Comparison of ENCODE assay signal across 19 cellular contexts in genomic region chr10:6522230-6522629, GRCh38. TPM values are rescaled to one million over a fixed set of nuclear protein-coding genes. Genes with fewer than 3 reads are reported as not detected.
DNase-seq lines count a peak whose midpoint lies in the region; ATAC-seq and TF ChIP-seq lines count a peak whose summit lies in the region.
"Had no signal": no experiment of that assay in that cellular context is flagged by ENCODE, and none has a peak within 500 bp of the region (broad histone marks: within the 10 kb centered on the region; RNA-seq: fewer than 3 reads in every experiment).

No MANE protein-coding gene starts in this region.

- CTCF ChIA-PET in activated CD8-positive, alpha-beta T cell treated with anti-CD3 and anti-CD28 coated beads, Interleukin-2, amount 10 ng/mL, durations not matched to agents 7 days and 5 days (lab: Charles Lee) = interaction anchor here (1.0 to 1.4 kb wide), 2 partner anchors 42 to 49 kb away, joined by 3 to 4 read pairs; no protein-coding TSS in a partner anchor
- CTCF ChIA-PET in activated CD8-positive, alpha-beta T cell treated with anti-CD3 and anti-CD28 coated beads for 36 hours (lab: Charles Lee) = interaction anchor here (1.6 kb wide), 1 partner anchor 21 kb away, joined by 3 read pairs; no protein-coding TSS in a partner anchor
- CTCF ChIA-PET in PC-3 (lab: Charles Lee) = no interaction called here
- CTCF ChIA-PET in mammary epithelial cell (lab: Charles Lee; ENCODE audit: low non-redundant PET) = no interaction called here

- no peak overlapping the region for H3K4me2 ChIP-seq in PC-3 (ENCODE audit: low read length)
- no peak overlapping the region for H3K4me2 ChIP-seq in mammary epithelial cell (ENCODE audit: insufficient read depth, low read depth, low read length)
- H3K4me2 ChIP-seq: BLaER1 treated with 17β-estradiol and CSF1 and Interleukin-3, amounts not matched to agents 10 nM and 100 nM had no signal

- peaks cover 65% of the 10 kb centered on the region for H3K4me1 Mint-ChIP-seq in activated CD8-positive, alpha-beta T cell treated with anti-CD3 and anti-CD28 coated beads, Interleukin-2, amount 10 ng/mL, durations not matched to agents 7 days and 5 days (ENCODE audit: low read depth)
- H3K4me1 Mint-ChIP-seq in activated CD8-positive, alpha-beta T cell treated with anti-CD3 and anti-CD28 coated beads for 36 hours (ENCODE audit: low read depth) = peaks cover 69% of the 10 kb centered on the region

- WGBS in mammary epithelial cell (ENCODE audit: low coverage, missing lambda C conversion rate) = 56% methylated on average over 3 of the region's 6 CpGs

- no peak overlapping the region for H3K4me3 Mint-ChIP-seq in activated CD8-positive, alpha-beta T cell treated with anti-CD3 and anti-CD28 coated beads, Interleukin-2, amount 10 ng/mL, durations not matched to agents 7 days and 5 days
- no peak overlapping the region for H3K4me3 Mint-ChIP-seq in activated CD8-positive, alpha-beta T cell treated with anti-CD3 and anti-CD28 coated beads for 36 hours

- no peaks in the 10 kb centered on the region for H3F3A ChIP-seq in PC-3 (ENCODE audit: low read length, unreplicated experiment)

- H3K9me3 Mint-ChIP-seq in activated CD8-positive, alpha-beta T cell treated with anti-CD3 and anti-CD28 coated beads, Interleukin-2, amount 10 ng/mL, durations not matched to agents 7 days and 5 days (ENCODE audit: insufficient read depth) = no peaks in the 10 kb centered on the region
- no peaks in the 10 kb centered on the region for H3K9me3 Mint-ChIP-seq in activated CD8-positive, alpha-beta T cell treated with anti-CD3 and anti-CD28 coated beads for 36 hours

- H3K9ac ChIP-seq in PC-3 (ENCODE audit: low read length) = no peak overlapping the region
- H3K9ac ChIP-seq in mammary epithelial cell (ENCODE audit: insufficient read depth, low read length) = no peak overlapping the region
- H3K9ac ChIP-seq: BLaER1 treated with 17β-estradiol and CSF1 and Interleukin-3, amounts not matched to agents 10 nM and 100 nM had no signal

- dilution Hi-C loops in mammary epithelial cell (cut with HindIII; ENCODE audit: low sequenced_read_pairs) = no loop called here

- no peak overlapping the region for H3K27ac Mint-ChIP-seq in activated CD8-positive, alpha-beta T cell treated with anti-CD3 and anti-CD28 coated beads, Interleukin-2, amount 10 ng/mL, durations not matched to agents 7 days and 5 days
- H3K27ac Mint-ChIP-seq in activated CD8-positive, alpha-beta T cell treated with anti-CD3 and anti-CD28 coated beads for 36 hours = no peak overlapping the region

- no peak overlapping the region for H2AFZ ChIP-seq in PC-3 (ENCODE audit: low read length)
- H2AFZ ChIP-seq in mammary epithelial cell (ENCODE audit: low read depth, low read length) = no peak overlapping the region

- H4K20me1 ChIP-seq in PC-3 (ENCODE audit: low read length) = no peaks in the 10 kb centered on the region
- H4K20me1 ChIP-seq in mammary epithelial cell (ENCODE audit: insufficient read depth, low read length) = no peaks in the 10 kb centered on the region
- H4K20me1 ChIP-seq: BLaER1 treated with 17β-estradiol and CSF1 and Interleukin-3, amounts not matched to agents 10 nM and 100 nM had no signal

- no peaks in the 10 kb centered on the region for H3K9me2 ChIP-seq in PC-3 (replicated peaks; ENCODE audit: low read length)

- H3K36me3 Mint-ChIP-seq in activated CD8-positive, alpha-beta T cell treated with anti-CD3 and anti-CD28 coated beads, Interleukin-2, amount 10 ng/mL, durations not matched to agents 7 days and 5 days (ENCODE audit: low read depth) = peaks cover 67% of the 10 kb centered on the region
- peaks cover 28% of the 10 kb centered on the region for H3K36me3 Mint-ChIP-seq in activated CD8-positive, alpha-beta T cell treated with anti-CD3 and anti-CD28 coated beads for 36 hours (ENCODE audit: low read depth)

- BruUV-seq in PC-3 (replicated peaks; lab: Mats Ljungman, UMichigan) (no TSS peak), mammary epithelial cell (replicated peaks; lab: Mats Ljungman, UMichigan) (no TSS peak)

- H3K36me3 ChIP-seq in PC-3 (ENCODE audit: low read depth, low read length) = no peaks in the 10 kb centered on the region
- H3K36me3 ChIP-seq in mammary epithelial cell (ENCODE audit: insufficient read depth, low read length) = no peaks in the 10 kb centered on the region
- no peaks in the 10 kb centered on the region for H3K36me3 ChIP-seq in left ventricle myocardium inferior

- TF ChIP-seq CTCF in activated CD8-positive, alpha-beta T cell treated with anti-CD3 and anti-CD28 coated beads for 36 hours (IDR thresholded peaks at IDR 0.05) = no peak
- no peak for TF ChIP-seq CTCF in PC-3 (conservative IDR thresholded peaks at IDR 0.05; ENCODE audit: low read depth, low read length)
- TF ChIP-seq CTCF in mammary epithelial cell (conservative IDR thresholded peaks at IDR 0.05 in 1 of 2, IDR thresholded peaks at IDR 0.05 in 1 of 2; ENCODE audit: extremely low read depth in 1 of 2, insufficient read depth in 1 of 2, low read depth in 1 of 2, low read length in 2 of 2) = no peak
- no peak for TF ChIP-seq CTCF in left ventricle myocardium inferior (IDR thresholded peaks at IDR 0.05; ENCODE audit: borderline replicate concordance)

- POLR2A ChIA-PET in activated CD8-positive, alpha-beta T cell treated with anti-CD3 and anti-CD28 coated beads, Interleukin-2, amount 10 ng/mL, durations not matched to agents 7 days and 5 days (lab: Charles Lee) = no interaction called here
- POLR2A ChIA-PET in activated CD8-positive, alpha-beta T cell treated with anti-CD3 and anti-CD28 coated beads for 36 hours (lab: Charles Lee) = no interaction called here
- POLR2A ChIA-PET in PC-3 (lab: Charles Lee; ENCODE audit: unreplicated experiment) = no interaction called here

- intact Hi-C loops in activated CD8-positive, alpha-beta T cell treated with anti-CD3 and anti-CD28 coated beads for 36 hours (cut with micrococcal nuclease) = no loop called here
- intact Hi-C loops in PC-3 (cut with micrococcal nuclease) = no loop called here
- intact Hi-C loops in mammary epithelial cell (cut with micrococcal nuclease) = no loop called here
- intact Hi-C loops in left ventricle myocardium inferior (cut with micrococcal nuclease) = no loop called here

- H3K9me3 ChIP-seq in PC-3 (ENCODE audit: low read length) = no peaks in the 10 kb centered on the region
- H3K9me3 ChIP-seq in mammary epithelial cell (replicated peaks; ENCODE audit: insufficient read depth, low read length) = no peaks in the 10 kb centered on the region
- H3K9me3 ChIP-seq in left ventricle myocardium inferior (replicated peaks) = no peaks in the 10 kb centered on the region

- in situ Hi-C loops in mammary epithelial cell (cut with MboI; ENCODE audit: low sequenced_read_pairs in 2 of 2) = no loop called here

- H3K27ac ChIP-seq in PC-3 (ENCODE audit: low read length) (no peak overlapping the region), mammary epithelial cell (ENCODE audit: insufficient read depth, low read depth, low read length) (no peak overlapping the region), left ventricle myocardium inferior (replicated peaks) (no peak overlapping the region)
- H3K27ac ChIP-seq: 22Rv1; BLaER1 treated with 17β-estradiol and CSF1 and Interleukin-3, amounts not matched to agents 10 nM and 100 nM had no signal

- peak; percentile 7 for DNase-seq in activated CD8-positive, alpha-beta T cell treated with anti-CD3 and anti-CD28 coated beads, Interleukin-2, amount 10 ng/mL, durations not matched to agents 7 days and 5 days
- DNase-seq in activated CD8-positive, alpha-beta T cell treated with anti-CD3 and anti-CD28 coated beads for 36 hours = no peak
- DNase-seq in PC-3 (peak; percentile 13), mammary epithelial cell (peak; percentile 53), kidney glomerular epithelial cell (lab: John Stamatoyannopoulos, UW) (peak; percentile 4), left ventricle myocardium inferior (no peak), HUDEP-2 (lab: John Stamatoyannopoulos, UW; ENCODE audit: unreplicated experiment in 76 of 76) (no peak)
- no peak for DNase-seq in activated effector memory CD4-positive, alpha-beta T cell treated with Interleukin-2 at 50 U/mL for 16 hours
- DNase-seq: EL, H7, IMR-90, Kasumi-1, NCI-H1417 treated with DMSO at 0.1 percent for 48 hours, NCI-H2029 treated with DMSO at 0.1 percent for 48 hours, NCI-H524 treated with DMSO at 0.1 percent for 48 hours, SHP77 had no signal

- ATAC-seq in activated CD8-positive, alpha-beta T cell treated with anti-CD3 and anti-CD28 coated beads, Interleukin-2, amount 10 ng/mL, durations not matched to agents 7 days and 5 days = no peak
- ATAC-seq in activated CD8-positive, alpha-beta T cell treated with anti-CD3 and anti-CD28 coated beads for 36 hours = no peak
- ATAC-seq in PC-3 = 0 out of 2 replicates have a peak, but pooled peaks have one; percentile 24
- ATAC-seq: SK-N-SH treated with all-trans-retinoic acid at 6 μM for 48 hours had no signal

- H3K27me3 Mint-ChIP-seq in activated CD8-positive, alpha-beta T cell treated with anti-CD3 and anti-CD28 coated beads, Interleukin-2, amount 10 ng/mL, durations not matched to agents 7 days and 5 days (ENCODE audit: low read depth) = no peaks in the 10 kb centered on the region
- no peaks in the 10 kb centered on the region for H3K27me3 Mint-ChIP-seq in activated CD8-positive, alpha-beta T cell treated with anti-CD3 and anti-CD28 coated beads for 36 hours

- H3K27me3 ChIP-seq in PC-3 (ENCODE audit: low read length) (peaks cover 5% of the 10 kb centered on the region; the same call in 1 of the 2 replicates), mammary epithelial cell (ENCODE audit: insufficient read depth, low read length) (no peaks in the 10 kb centered on the region), left ventricle myocardium inferior (ENCODE audit: low read depth) (peaks cover 60% of the 10 kb centered on the region)
- H3K27me3 ChIP-seq: BLaER1 treated with 17β-estradiol and CSF1 and Interleukin-3, amounts not matched to agents 10 nM and 100 nM had no signal

- H3K4me1 ChIP-seq in PC-3 (ENCODE audit: insufficient read depth, low read length) (no peaks in the 10 kb centered on the region), mammary epithelial cell (ENCODE audit: insufficient read depth, low read length) (no peaks in the 10 kb centered on the region), left ventricle myocardium inferior (no peaks in the 10 kb centered on the region)

- no peak overlapping the region for H3K4me3 ChIP-seq in PC-3 (ENCODE audit: low read length)
- no peak overlapping the region for H3K4me3 ChIP-seq in mammary epithelial cell (replicated peaks in 1 of 3; ENCODE audit: insufficient read depth in 1 of 3, low read depth in 2 of 3, low read length in 3 of 3)
- no peak overlapping the region for H3K4me3 ChIP-seq in left ventricle myocardium inferior
- H3K4me3 ChIP-seq: BLaER1 treated with 17β-estradiol and CSF1 and Interleukin-3, amounts not matched to agents 10 nM and 100 nM had no signal

- H3K79me2 ChIP-seq in PC-3 (ENCODE audit: low read length) = no peaks in the 10 kb centered on the region
- H3K79me2 ChIP-seq in mammary epithelial cell (ENCODE audit: insufficient read depth, low read length) = no peaks in the 10 kb centered on the region

RNA-seq across cellular contexts. Expression of gene PRKCQ, which starts 57.8 kb away (rescaled TPM):
- 10 to 100 TPM; 60.1 to 60.9 TPM for total RNA-seq in activated CD8-positive, alpha-beta T cell treated with anti-CD3 and anti-CD28 coated beads, Interleukin-2, amount 10 ng/mL, durations not matched to agents 7 days and 5 days
- total RNA-seq in activated CD8-positive, alpha-beta T cell treated with anti-CD3 and anti-CD28 coated beads for 36 hours = 10 to 100 TPM; 46.3 to 47.1 TPM
- not detected in 2 replicates for total RNA-seq in PC-3 (2014; rRNA removed)
- total RNA-seq in mammary epithelial cell = 1 to 10 TPM; 5.3 to 9.5 TPM
- polyA plus RNA-seq in mammary epithelial cell = 8.2 TPM
- polyA minus RNA-seq in mammary epithelial cell = 11.5 TPM
- 0.16 TPM for total RNA-seq in left ventricle myocardium inferior

Comparison
In these comparisons a context has a peak if more than half of its experiments do, and no peak if none do; other contexts are left out.
1. DNase-seq: peak in activated CD8-positive, alpha-beta T cell treated with anti-CD3 and anti-CD28 coated beads, Interleukin-2, amount 10 ng/mL, durations not matched to agents 7 days and 5 days (single experiment), PC-3 (single experiment), mammary epithelial cell (single experiment) and kidney glomerular epithelial cell (single experiment); none in activated CD8-positive, alpha-beta T cell treated with anti-CD3 and anti-CD28 coated beads for 36 hours (single experiment), activated effector memory CD4-positive, alpha-beta T cell treated with Interleukin-2 at 50 U/mL for 16 hours (single experiment), left ventricle myocardium inferior (single experiment) and HUDEP-2 (0 of 76).
2. RNA of gene PRKCQ, which starts 57.8 kb away (total RNA-seq): 60.1 to 60.9 TPM in activated CD8-positive, alpha-beta T cell treated with anti-CD3 and anti-CD28 coated beads, Interleukin-2, amount 10 ng/mL, durations not matched to agents 7 days and 5 days and 46.3 to 47.1 TPM in activated CD8-positive, alpha-beta T cell treated with anti-CD3 and anti-CD28 coated beads for 36 hours; 5.3 to 9.5 TPM in mammary epithelial cell, 0.16 TPM in left ventricle myocardium inferior (single experiment) and not detected in PC-3; every median in the first group is over 4 times any median in the second.
3. CTCF ChIA-PET loops: an anchor here in activated CD8-positive, alpha-beta T cell treated with anti-CD3 and anti-CD28 coated beads, Interleukin-2, amount 10 ng/mL, durations not matched to agents 7 days and 5 days (1.0 to 1.4 kb wide) and activated CD8-positive, alpha-beta T cell treated with anti-CD3 and anti-CD28 coated beads for 36 hours (1.6 kb wide); none called in PC-3 and mammary epithelial cell.